Comparison of ENCODE assay signal across 10 cellular contexts in genomic region chr20:50041238-50041915, GRCh38. TPM values are rescaled to one million over a fixed set of nuclear protein-coding genes. Genes with fewer than 3 reads are reported as not detected.
A peak's percentile ranks its signal among the peaks of the same experiment; 100 is the strongest.
DNase-seq lines count a peak whose midpoint lies in the region; ATAC-seq and TF ChIP-seq lines count a peak whose summit lies in the region.
"Had no signal": no experiment of that assay in that cellular context is flagged by ENCODE, and none has a peak within 500 bp of the region (broad histone marks: within the 10 kb centered on the region; RNA-seq: fewer than 3 reads in every experiment).

No MANE protein-coding gene starts in this region.

- H3K27ac Mint-ChIP-seq in activated naive CD4-positive, alpha-beta T cell treated with anti-CD3 and anti-CD28 coated beads, Interleukin-2, amount 50 U/mL, for 72 hours = peak overlapping the region; percentile 20 to 83
- peak overlapping the region; percentile 7 for H3K27ac Mint-ChIP-seq in type B pancreatic cell

- no peaks in the 10 kb centered on the region for H3K27me3 Mint-ChIP-seq in type B pancreatic cell

- no peaks in the 10 kb centered on the region for H3K9me3 ChIP-seq in suprapubic skin

- TF ChIP-seq CTCF in type B pancreatic cell (conservative IDR thresholded peaks at IDR 0.05) (no peak), suprapubic skin (IDR thresholded peaks at IDR 0.05) (no peak)

- TF ChIP-seq EP300 in suprapubic skin (IDR thresholded peaks at IDR 0.05) = no peak

- peaks cover 12% of the 10 kb centered on the region for H3K4me1 ChIP-seq in suprapubic skin

- 76% methylated on average over 17 of the region's 17 CpGs for WGBS in suprapubic skin

- H3K9me3 Mint-ChIP-seq in activated naive CD4-positive, alpha-beta T cell treated with anti-CD3 and anti-CD28 coated beads, Interleukin-2, amount 50 U/mL, for 72 hours = no peaks in the 10 kb centered on the region
- H3K9me3 Mint-ChIP-seq in type B pancreatic cell = no peaks in the 10 kb centered on the region

- no peaks in the 10 kb centered on the region for H3K36me3 Mint-ChIP-seq in activated naive CD4-positive, alpha-beta T cell treated with anti-CD3 and anti-CD28 coated beads, Interleukin-2, amount 50 U/mL, for 72 hours
- no peaks in the 10 kb centered on the region for H3K36me3 Mint-ChIP-seq in type B pancreatic cell

- H3K4me1 Mint-ChIP-seq in type B pancreatic cell (ENCODE audit: unreplicated experiment) = peaks cover 24% of the 10 kb centered on the region

- H3K4me3 Mint-ChIP-seq in type B pancreatic cell = no peak overlapping the region

- H3K4me3 ChIP-seq in suprapubic skin = no peak overlapping the region

- H3K36me3 ChIP-seq in suprapubic skin = no peaks in the 10 kb centered on the region

- no peak for ATAC-seq in activated naive CD4-positive, alpha-beta T cell treated with anti-CD3 and anti-CD28 coated beads, Interleukin-2, amount 50 U/mL, for 72 hours
- no peak for ATAC-seq in HG03442 (IDR thresholded peaks at IDR 0.05; ENCODE audit: unreplicated experiment)

- no peak for DNase-seq in activated naive CD4-positive, alpha-beta T cell treated with anti-CD3 and anti-CD28 coated beads, Interleukin-2, amount 50 U/mL, for 72 hours (ENCODE audit: low spot score in 2 of 2)
- DNase-seq in activated naive CD4-positive, alpha-beta T cell treated with anti-CD3 and anti-CD28 coated beads, Interleukin-2, amount 50 U/mL, for 16 hours = no peak
- DNase-seq in NAMALWA (ENCODE audit: low spot score) (peak; percentile 78), germinal center (ENCODE audit: low spot score) (peak; percentile 80), type B pancreatic cell (ENCODE audit: extremely low spot score, unreplicated experiment) (no peak), DMS79 (lab: John Stamatoyannopoulos, UW) (no peak), suprapubic skin (ENCODE audit: low spot score in 2 of 2) (no peak)
- DNase-seq: IMR-90, T-helper 2 cell had no signal

- H3K27me3 ChIP-seq in suprapubic skin = no peaks in the 10 kb centered on the region

- no peak overlapping the region for H3K27ac ChIP-seq in suprapubic skin

- no peak for TF ChIP-seq POLR2A in suprapubic skin (IDR thresholded peaks at IDR 0.05)

RNA-seq across cellular contexts. Expression of gene SNAI1, which starts 58.6 kb away (rescaled TPM):
- under 1 TPM; 0.33 to 0.43 TPM for total RNA-seq in activated naive CD4-positive, alpha-beta T cell treated with anti-CD3 and anti-CD28 coated beads, Interleukin-2, amount 50 U/mL, for 72 hours
- total RNA-seq in type B pancreatic cell (ENCODE audit: low replicate concordance) (12.1 and 30.8 TPM in 2 replicates), suprapubic skin (1 to 10 TPM in 3 of 4 donors, under 1 TPM in 1; 0.56 to 4.1 (median 1.4) TPM)

Comparison
In these comparisons a context has a peak if more than half of its experiments do, and no peak if none do; other contexts are left out.
1. DNase-seq: peak in NAMALWA (single experiment) and germinal center (single experiment); none in activated naive CD4-positive, alpha-beta T cell treated with anti-CD3 and anti-CD28 coated beads, Interleukin-2, amount 50 U/mL, for 72 hours (0 of 2), activated naive CD4-positive, alpha-beta T cell treated with anti-CD3 and anti-CD28 coated beads, Interleukin-2, amount 50 U/mL, for 16 hours (single experiment), type B pancreatic cell (single experiment), DMS79 (single experiment) and suprapubic skin (0 of 2).